ENCODE assay signal across 8 cellular contexts in genomic region chr14:23286020-23286903, GRCh38. TPM values are rescaled to one million over a fixed set of nuclear protein-coding genes. Genes with fewer than 3 reads are reported as not detected.
DNase-seq lines count a peak whose midpoint lies in the region; ATAC-seq and TF ChIP-seq lines count a peak whose summit lies in the region.

Gene HOMEZ, minus strand, starts transcription at chr14:23286132. Its CDS starts 180 bp downstream, at chr14:23285952.

- POLR2A ChIA-PET in HEK293T (lab: Yijun Ruan, JAX) = interaction anchor here (0.7 to 3.6 kb wide), 24 partner anchors 8 to 583 kb away, joined by 3 to 46 read pairs (median 4); partner anchors contain the start of genes ACIN1, BCL2L2, C14orf119 and PABPN1

- in situ Hi-C loops in SK-MEL-5 (cut with HindIII; ENCODE audit: low pct_unique_long_range_greater_than_20kb, low sequenced_read_pairs) = no loop called here

- no peaks in the 10 kb centered on the region for H3K36me3 ChIP-seq in gastroesophageal sphincter

- H3K9me3 ChIP-seq in gastroesophageal sphincter = no peaks in the 10 kb centered on the region

- peak; percentile 99 for DNase-seq in GM03348 (ENCODE audit: low spot score)
- DNase-seq in HEK293T (ENCODE audit: extremely low spot score) = peak; percentile 92
- DNase-seq in MV-4-11 (lab: John Stamatoyannopoulos, UW) = peak; percentile 98
- peak; percentile 98 for DNase-seq in SK-MEL-5 (ENCODE audit: low read depth, low spot score)
- peak; percentile 99 for DNase-seq in activated naive CD4-positive, alpha-beta T cell treated with Interleukin-2 at 50 U/mL for 16 hours
- peak; percentile 70 to 99 (median 98) for DNase-seq in nucleus accumbens (lab: John Stamatoyannopoulos, UW)

- H3K27ac ChIP-seq in gastroesophageal sphincter = peak within 1 kb of the TSS; percentile 98 to 99 (median 98)
- H3K27ac ChIP-seq in temporal lobe (ENCODE audit: low read depth, low read length) = peak within 1 kb of the TSS; percentile 96

- no peaks in the 10 kb centered on the region for H3K27me3 ChIP-seq in gastroesophageal sphincter

- peaks cover 4 to 37% (median 11%) of the 10 kb centered on the region in 3 donors for H3K4me1 ChIP-seq in gastroesophageal sphincter

- WGBS in gastroesophageal sphincter (ENCODE audit: low coverage in 1 of 2), 2 donors = 0% methylated on average over 9 of the region's 53 CpGs; no CpG with 5 or more reads in 1 of the 2 donors

- H3K4me3 ChIP-seq in gastroesophageal sphincter = peak within 1 kb of the TSS; percentile 68 to 83

- peak; percentile 52 to 57 for TF ChIP-seq POLR2A in gastroesophageal sphincter (IDR thresholded peaks at IDR 0.05)

- CTCF ChIA-PET in HEK293T (lab: Yijun Ruan, JAX) = interaction anchor here (1.1 to 1.2 kb wide), 2 partner anchors 12 to 15 kb away, joined by 3 to 4 read pairs; no protein-coding TSS in a partner anchor

- peak; percentile 99 for ATAC-seq in gastroesophageal sphincter

- no peak for TF ChIP-seq EP300 in gastroesophageal sphincter (IDR thresholded peaks at IDR 0.05)

- peak in 2 of 4 experiments; percentile 37 to 43 for TF ChIP-seq CTCF in gastroesophageal sphincter (IDR thresholded peaks at IDR 0.05)

TF ChIP-seq in HEK293T, 16 proteins besides CTCF, POLR2A, EP300 and RAD21:
- peak; percentile 62 for TF ChIP-seq L3MBTL2 (conservative IDR thresholded peaks at IDR 0.05)
- no peak for TF ChIP-seq BHLHE40 (IDR thresholded peaks at IDR 0.05; ENCODE audit: borderline replicate concordance)
- 0 out of 2 replicates have a peak, but pooled peaks have one; percentile 27 for TF ChIP-seq LEF1 (IDR thresholded peaks at IDR 0.05; ENCODE audit: borderline replicate concordance)

RNA-seq across cellular contexts. Expression of gene HOMEZ, which starts in this region (rescaled TPM):
- total RNA-seq in SK-MEL-5 (2014; rRNA removed; shearing (Covaris generic)) = 12.8 TPM in 2 replicates
- polyA plus RNA-seq in SK-MEL-5 (2015; cell fraction: cytosol; rRNA removed) = 8.8 and 9.3 TPM in 2 replicates
- 4.4 and 7.8 TPM in 2 replicates for polyA plus RNA-seq in SK-MEL-5 (2015; cell fraction: nucleus; rRNA removed)
- 10 to 100 TPM in 2 of 4 donors, 1 to 10 TPM in 2; 7.5 to 11.3 (median 9.4) TPM for total RNA-seq in gastroesophageal sphincter
- total RNA-seq in temporal lobe = 1.7 TPM

Comparison
In these comparisons a context has a peak if more than half of its experiments do, and no peak if none do; other contexts are left out.
1. Peak in every context shown above with its lines: DNase-seq, ATAC-seq, H3K4me3 ChIP-seq and H3K27ac ChIP-seq.